ENCODE assay signal across 1 cellular context in genomic region chr9:107246259-107247254, GRCh38.
TF ChIP-seq lines count a peak whose summit lies in the region.

No MANE protein-coding gene starts in this region.

TF ChIP-seq in HepG2, 621 proteins besides CTCF, POLR2A, EP300 and RAD21 (continues in another document):
- TF ChIP-seq ZSCAN20 (CRISPR knock-in tag; IDR thresholded peaks at IDR 0.05; ENCODE audit: borderline replicate concordance) (no peak), ZNF770 (CRISPR knock-in tag; IDR thresholded peaks at IDR 0.05) (peak; percentile 55; the same call in 1 of the 2 replicates), STAG1 (CRISPR knock-in tag; IDR thresholded peaks at IDR 0.05) (0 out of 2 replicates have a peak, but pooled peaks have one; percentile 12), CHD2 (IDR thresholded peaks at IDR 0.05; ENCODE audit: low read depth, low read length) (no peak), SMC3 (IDR thresholded peaks at IDR 0.05; ENCODE audit: low read length) (no peak), TRIM22 (IDR thresholded peaks at IDR 0.05) (no peak), IRF2 (CRISPR knock-in tag; IDR thresholded peaks at IDR 0.05) (peak; percentile 77), AFF4 (CRISPR knock-in tag; IDR thresholded peaks at IDR 0.05) (no peak), LRRFIP1 (CRISPR knock-in tag; conservative IDR thresholded peaks at IDR 0.05) (no peak), ZNF800 (CRISPR knock-in tag; IDR thresholded peaks at IDR 0.05) (no peak), HNF1B (CRISPR knock-in tag; IDR thresholded peaks at IDR 0.05) (no peak), ATF5 (CRISPR knock-in tag; IDR thresholded peaks at IDR 0.05; ENCODE audit: low read depth) (no peak), KLF13 (CRISPR knock-in tag; IDR thresholded peaks at IDR 0.05) (no peak), ZC3H13 (CRISPR knock-in tag; IDR thresholded peaks at IDR 0.05) (no peak), ZNF281 (CRISPR knock-in tag; IDR thresholded peaks at IDR 0.05; ENCODE audit: borderline replicate concordance) (no peak), ZNF530 (CRISPR knock-in tag; IDR thresholded peaks at IDR 0.05; ENCODE audit: low read depth) (no peak), IRF1 (CRISPR knock-in tag; IDR thresholded peaks at IDR 0.05; ENCODE audit: low read depth) (peak; percentile 90), MEIS2 (CRISPR knock-in tag; IDR thresholded peaks at IDR 0.05) (no peak), JUN (CRISPR knock-in tag; IDR thresholded peaks at IDR 0.05) (no peak), ZNF101 (CRISPR knock-in tag; IDR thresholded peaks at IDR 0.05; ENCODE audit: borderline replicate concordance, low read depth) (no peak), ZMYM3 (CRISPR knock-in tag; IDR thresholded peaks at IDR 0.05) (peak; percentile 30; the same call in 1 of the 2 replicates), ZBTB25 (CRISPR knock-in tag; IDR thresholded peaks at IDR 0.05) (no peak), ZNF121 (CRISPR knock-in tag; IDR thresholded peaks at IDR 0.05) (peak; percentile 91), ZXDC (CRISPR knock-in tag; IDR thresholded peaks at IDR 0.05) (no peak), ZNF616 (CRISPR knock-in tag; IDR thresholded peaks at IDR 0.05; ENCODE audit: low read depth) (no peak), ZBTB38 (CRISPR knock-in tag; IDR thresholded peaks at IDR 0.05) (no peak), HNRNPK (IDR thresholded peaks at IDR 0.05; ENCODE audit: low read depth, low read length, poor library complexity, severe bottlenecking) (no peak), ZNF260 (CRISPR knock-in tag; IDR thresholded peaks at IDR 0.05; ENCODE audit: borderline replicate concordance, low read depth) (no peak), SP4 (CRISPR knock-in tag; IDR thresholded peaks at IDR 0.05) (no peak), TBL1XR1 (IDR thresholded peaks at IDR 0.05; ENCODE audit: borderline replicate concordance, low read length, partially characterized antibody) (no peak), ZBTB1 (CRISPR knock-in tag; IDR thresholded peaks at IDR 0.05; ENCODE audit: borderline replicate concordance) (no peak)
